8 cellular contexts compared by ENCODE assay signal in genomic region chr19:16659832-16660708, GRCh38. TPM values are rescaled to one million over a fixed set of nuclear protein-coding genes. Genes with fewer than 3 reads are reported as not detected.
DNase-seq lines count a peak whose midpoint lies in the region; ATAC-seq, FAIRE-seq and TF ChIP-seq lines count a peak whose summit lies in the region.

Gene SMIM7, minus strand, starts transcription at chr19:16660144. Its CDS starts 34 bp downstream, at chr19:16660110.

- peak; percentile 99 for FAIRE-seq in GM18507 (lab: Jason Lieb, UNC)

- H3K4me1 ChIP-seq in rectal smooth muscle tissue (ENCODE audit: control insufficient read depth, insufficient read depth, low read length) (peaks cover 8% of the 10 kb centered on the region), aorta (ENCODE audit: control insufficient read depth in 1 of 2, insufficient read depth in 2 of 2, low read length in 2 of 2) (no peaks in the 10 kb centered on the region)

- H3K27me3 ChIP-seq in rectal smooth muscle tissue (ENCODE audit: control insufficient read depth, insufficient read depth, low read length) (no peaks in the 10 kb centered on the region), aorta (ENCODE audit: control insufficient read depth in 1 of 2, insufficient read depth in 2 of 2, low read length in 1 of 2) (no peaks in the 10 kb centered on the region)

- no peaks in the 10 kb centered on the region for H3K9me3 ChIP-seq in aorta (ENCODE audit: control insufficient read depth, low read length)

- peaks cover 12% of the 10 kb centered on the region for H3K36me3 ChIP-seq in rectal smooth muscle tissue (ENCODE audit: control insufficient read depth, insufficient read depth, low read length)
- H3K36me3 ChIP-seq in aorta (ENCODE audit: control insufficient read depth in 1 of 2, insufficient read depth in 2 of 2, low read length in 1 of 2), result no peaks in the 10 kb centered on the region

- DNase-seq in GM18507 (ENCODE audit: extremely low spot score, insufficient read length, low read depth) (peak; percentile 97), NCI-H2029 treated with DMSO at 0.1 percent for 48 hours (lab: John Stamatoyannopoulos, UW) (peak; percentile 95), T-helper 9 cell (peak; percentile 94), astrocyte of the cerebellum (ENCODE audit: low read depth) (peak; percentile 97), hepatic stellate cell (ENCODE audit: low spot score) (peak; percentile 99), aorta (peak; percentile 99)

- TF ChIP-seq CTCF in astrocyte of the cerebellum (IDR thresholded peaks at IDR 0.05; ENCODE audit: low read depth, low read length, missing control alignments), result no peak

- intact Hi-C loops in aorta (cut with DNase I), result loop anchor here in 1 of 2 donors (1.0 kb wide), 1 partner anchor 32 kb away; the partner anchor contains the start of gene MED26

- WGBS in aorta, 2 donors, result 0 to 1% methylated on average over 60 of the region's 60 CpGs

- H3K27ac ChIP-seq in rectal smooth muscle tissue (ENCODE audit: low read depth, low read length) (peak within 1 kb of the TSS; percentile 94), aorta (ENCODE audit: low read depth in 1 of 2, low read length in 2 of 2) (peak within 1 kb of the TSS in 1 of 2 donors; percentile 64)

- H3K4me3 ChIP-seq in astrocyte of the cerebellum (ENCODE audit: low read depth, low read length), result peak within 1 kb of the TSS; percentile 73
- H3K4me3 ChIP-seq in rectal smooth muscle tissue (ENCODE audit: low read length), result peak within 1 kb of the TSS; percentile 92
- H3K4me3 ChIP-seq in aorta (ENCODE audit: low read length in 2 of 2), result peak within 1 kb of the TSS; percentile 61 to 63

- in situ Hi-C loops in astrocyte of the cerebellum (cut with HindIII; ENCODE audit: low sequenced_read_pairs), result no loop called here

- ATAC-seq in HG02981 (IDR thresholded peaks at IDR 0.05; ENCODE audit: unreplicated experiment), result peak; percentile 90
- peak; percentile 99 for ATAC-seq in aorta (ENCODE audit: low FRiP score)

- H3K9ac ChIP-seq in rectal smooth muscle tissue (ENCODE audit: low read length), result peak within 1 kb of the TSS; percentile 76

RNA-seq across cellular contexts. Expression of gene SMIM7, which starts in this region (rescaled TPM):
- total RNA-seq in aorta, result 10 to 100 TPM; 46.9 to 70.8 TPM
- polyA plus RNA-seq in aorta, result 100 to 1,000 TPM in 1 of 2 donors, 10 to 100 TPM in 1; 92.7 to 114 TPM
